ENCODE assay signal across 11 cellular contexts in genomic region chr7:158858592-158859503, GRCh38. TPM values are rescaled to one million over a fixed set of nuclear protein-coding genes. Genes with fewer than 3 reads are reported as not detected.
DNase-seq lines count a peak whose midpoint lies in the region; ATAC-seq and TF ChIP-seq lines count a peak whose summit lies in the region.
"Had no signal": no experiment of that assay in that cellular context is flagged by ENCODE, and none has a peak within 500 bp of the region (broad histone marks: within the 10 kb centered on the region; RNA-seq: fewer than 3 reads in every experiment).

No MANE protein-coding gene starts in this region.

- no peaks in the 10 kb centered on the region for H3K27me3 Mint-ChIP-seq in T-helper 2 cell treated with Interferon-gamma antibody and Interleukin-4, amounts not matched to agents 5 μg/mL and 100 μg/mL, for 36 hours (ENCODE audit: low read depth)
- peaks cover 9% of the 10 kb centered on the region for H3K27me3 Mint-ChIP-seq in endothelial cell (ENCODE audit: unreplicated experiment)

- POLR2A ChIA-PET in OCI-LY7 (lab: Charles Lee), result interaction anchor here (0.5 kb wide), 1 partner anchor 8 kb away, joined by 4 read pairs; no protein-coding TSS in a partner anchor

- TF ChIP-seq CTCF in OCI-LY7 (conservative IDR thresholded peaks at IDR 0.05; ENCODE audit: low read length) (no peak), endothelial cell (IDR thresholded peaks at IDR 0.05; ENCODE audit: unreplicated experiment) (no peak), psoas muscle (IDR thresholded peaks at IDR 0.05) (no peak)

- H3K9me3 Mint-ChIP-seq in T-helper 2 cell treated with Interferon-gamma antibody and Interleukin-4, amounts not matched to agents 5 μg/mL and 100 μg/mL, for 36 hours, result no peaks in the 10 kb centered on the region
- no peaks in the 10 kb centered on the region for H3K9me3 Mint-ChIP-seq in endothelial cell (ENCODE audit: unreplicated experiment)

- CTCF ChIA-PET in OCI-LY7 (lab: Charles Lee; ENCODE audit: unreplicated experiment), result no interaction called here

- H3K4me3 ChIP-seq in OCI-LY7 (ENCODE audit: low read depth, low read length, poor library complexity, severe bottlenecking), result no peak overlapping the region
- no peak overlapping the region for H3K4me3 ChIP-seq in psoas muscle

- WGBS in psoas muscle, 3 donors, result 69 to 80% (median 78%) methylated on average over 5 of the region's 5 CpGs

- H3K4me3 Mint-ChIP-seq in T-helper 2 cell treated with Interferon-gamma antibody and Interleukin-4, amounts not matched to agents 5 μg/mL and 100 μg/mL, for 36 hours, result peak overlapping the region; percentile 82
- peak overlapping the region; percentile 86 for H3K4me3 Mint-ChIP-seq in endothelial cell (ENCODE audit: unreplicated experiment)

- TSS peak; percentile 39 for BruUV-seq in OCI-LY7 (replicated peaks; lab: Mats Ljungman, UMichigan)

- ATAC-seq in psoas muscle (no peak), HG02759 (IDR thresholded peaks at IDR 0.05; ENCODE audit: unreplicated experiment) (no peak)

- H3K27me3 ChIP-seq in psoas muscle (ENCODE audit: insufficient read depth in 3 of 3, low read length in 2 of 3), result no peaks in the 10 kb centered on the region

- no peaks in the 10 kb centered on the region for H3K9me2 ChIP-seq in OCI-LY7 (ENCODE audit: insufficient read depth, low read length)

- peaks cover 2% of the 10 kb centered on the region for H3K36me3 Mint-ChIP-seq in T-helper 2 cell treated with Interferon-gamma antibody and Interleukin-4, amounts not matched to agents 5 μg/mL and 100 μg/mL, for 36 hours (ENCODE audit: low read depth)
- H3K36me3 Mint-ChIP-seq in endothelial cell (ENCODE audit: low read depth, unreplicated experiment), result peaks cover 18% of the 10 kb centered on the region

- peaks cover 28% of the 10 kb centered on the region for H3K4me1 Mint-ChIP-seq in T-helper 2 cell treated with Interferon-gamma antibody and Interleukin-4, amounts not matched to agents 5 μg/mL and 100 μg/mL, for 36 hours (ENCODE audit: low read depth)
- peaks cover 28% of the 10 kb centered on the region for H3K4me1 Mint-ChIP-seq in endothelial cell (ENCODE audit: unreplicated experiment)

- H4K20me1 ChIP-seq in OCI-LY7 (ENCODE audit: insufficient read depth, low read length), result no peaks in the 10 kb centered on the region

- H3K4me2 ChIP-seq in OCI-LY7 (ENCODE audit: low read length), result peak overlapping the region; percentile 20; the same call in 1 of the 2 replicates

- H3K4me1 ChIP-seq in OCI-LY7 (ENCODE audit: insufficient read depth, low read length, poor library complexity, severe bottlenecking), result peaks cover 21% of the 10 kb centered on the region
- H3K4me1 ChIP-seq in psoas muscle, result peaks cover 18% of the 10 kb centered on the region

- peaks cover 7% of the 10 kb centered on the region; the same call in 1 of the 2 replicates for H3K79me2 ChIP-seq in OCI-LY7 (ENCODE audit: insufficient read depth, low read depth, low read length)

- H3K9me3 ChIP-seq in OCI-LY7 (ENCODE audit: low read length), result no peaks in the 10 kb centered on the region
- no peaks in the 10 kb centered on the region for H3K9me3 ChIP-seq in psoas muscle

- DNase-seq in T-helper 2 cell treated with Interferon-gamma antibody and Interleukin-4, amounts not matched to agents 5 μg/mL and 100 μg/mL, for 36 hours (ENCODE audit: low spot score), result no peak
- no peak for DNase-seq in T-helper 2 cell
- DNase-seq in OCI-LY7 (ENCODE audit: low spot score), result no peak
- DNase-seq in endothelial cell (ENCODE audit: low spot score), result no peak
- DNase-seq in psoas muscle, result no peak
- no peak for DNase-seq in stimulated activated naive CD4-positive, alpha-beta T cell treated with Interleukin-2 at 50 U/mL for 16 hours (lab: John Stamatoyannopoulos, UW)
- DNase-seq in hippocampal formation (lab: John Stamatoyannopoulos, UW), result no peak
- DNase-seq: activated CD4-positive, CD25-positive, alpha-beta regulatory T cell; NCI-H345; stimulated activated CD4-positive, alpha-beta T cell treated with anti-CD3 and anti-CD28 coated beads, Interleukin-2, amount 100 ng/mL, for 48 hours had no signal

- H3K27ac ChIP-seq in OCI-LY7 (ENCODE audit: low read depth, low read length, poor library complexity, severe bottlenecking), result no peak overlapping the region
- peak overlapping the region; percentile 72 for H3K27ac ChIP-seq in psoas muscle

- H3K36me3 ChIP-seq in OCI-LY7 (ENCODE audit: insufficient read depth, low read length), result no peaks in the 10 kb centered on the region
- peaks cover 0 to 6% of the 10 kb centered on the region in 2 donors for H3K36me3 ChIP-seq in psoas muscle (ENCODE audit: insufficient read depth in 1 of 2, low read depth in 1 of 2)

- intact Hi-C loops in OCI-LY7 (cut with micrococcal nuclease; ENCODE audit: unreplicated experiment) (no loop called here), psoas muscle (cut with DNase I) (no loop called here)

- H3K27ac Mint-ChIP-seq in T-helper 2 cell treated with Interferon-gamma antibody and Interleukin-4, amounts not matched to agents 5 μg/mL and 100 μg/mL, for 36 hours, result peak overlapping the region; percentile 86
- H3K27ac Mint-ChIP-seq in endothelial cell (ENCODE audit: unreplicated experiment), result peak overlapping the region; percentile 53

- no peak overlapping the region for H2AFZ ChIP-seq in OCI-LY7 (ENCODE audit: low read length)

RNA-seq across cellular contexts. Expression of gene DYNC2I1, which starts 2.5 kb away (rescaled TPM):
- 5.6 and 17.1 TPM in 2 replicates for total RNA-seq in OCI-LY7 (2014; rRNA removed; shearing (Covaris generic))
- total RNA-seq in OCI-LY7 (2022) (12.0 TPM in 2 replicates), endothelial cell (ENCODE audit: unreplicated experiment) (25.9 TPM), psoas muscle (10 to 100 TPM; 11.1 to 23.6 (median 18.2) TPM)
- polyA plus RNA-seq in psoas muscle, result 10 to 100 TPM in 2 of 3 donors, 1 to 10 TPM in 1; 9.7 to 18.1 (median 10.0) TPM

RNA-seq across cellular contexts. Expression of gene ESYT2, which starts 29.5 kb away (rescaled TPM):
- total RNA-seq in OCI-LY7 (2014; rRNA removed; shearing (Covaris generic)), result 30.5 and 33.7 TPM in 2 replicates
- total RNA-seq in OCI-LY7 (2022) (24.2 and 25.7 TPM in 2 replicates), endothelial cell (ENCODE audit: unreplicated experiment) (31.8 TPM), psoas muscle (10 to 100 TPM; 35.9 to 63.4 (median 54.1) TPM)
- 10 to 100 TPM; 27.5 to 44.0 (median 28.5) TPM for polyA plus RNA-seq in psoas muscle
